ENCODE assay signal across 8 cellular contexts in genomic region chr5:96661841-96662724, GRCh38. TPM values are rescaled to one million over a fixed set of nuclear protein-coding genes. Genes with fewer than 3 reads are reported as not detected.
A peak's percentile ranks its signal among the peaks of the same experiment; 100 is the strongest.
DNase-seq lines count a peak whose midpoint lies in the region; ATAC-seq, FAIRE-seq and TF ChIP-seq lines count a peak whose summit lies in the region.

CAST (plus strand) TSS chr5:96662376; CDS start chr5:96662423, 47 bp downstream.

- peak within 1 kb of the TSS; percentile 99 for H3K27ac Mint-ChIP-seq in activated CD4-positive, alpha-beta T cell treated with anti-CD3 and anti-CD28 coated beads, Interleukin-2, amount 10 ng/mL, durations not matched to agents 24 days and 14 days

- peak within 1 kb of the TSS; percentile 67 for H3K9ac ChIP-seq in HepG2 (ENCODE audit: insufficient read depth, low read depth, low read length)

- peak in 1 of 2 experiments; percentile 42; a peak in 1 of 4 replicates for TF ChIP-seq POLR2A in HepG2 (IDR thresholded peaks at IDR 0.05; ENCODE audit: insufficient read depth in 1 of 2, low read depth in 2 of 2, low read length in 2 of 2)

- under 1% methylated on average over 17 of the region's 77 CpGs for WGBS in HepG2 (ENCODE audit: low lambda C conversion rate)

- ATAC-seq in HG02840 (IDR thresholded peaks at IDR 0.05; ENCODE audit: low FRiP score, unreplicated experiment) (peak; percentile 63), HepG2 (peak; percentile 90)

- H3K27me3 ChIP-seq in HepG2 (ENCODE audit: control insufficient read depth in 1 of 2, insufficient read depth in 2 of 2, low read length in 2 of 2): no peaks in the 10 kb centered on the region; a peak in 2 of 5 replicates

- CTCF ChIA-PET in HepG2 (lab: Yijun Ruan, JAX; ENCODE audit: low intra/inter-chr PET ratio, low total read pairs): no interaction called here

- no TSS peak for BruUV-seq in HepG2 (replicated peaks; lab: Mats Ljungman, UMichigan)

- H3K27me3 Mint-ChIP-seq in activated CD4-positive, alpha-beta T cell treated with anti-CD3 and anti-CD28 coated beads, Interleukin-2, amount 10 ng/mL, durations not matched to agents 24 days and 14 days: peaks cover 13% of the 10 kb centered on the region

- H4K20me1 ChIP-seq in HepG2 (ENCODE audit: insufficient read depth, low read length): 0 out of 2 replicates have a peak, but pooled peaks cover 3% of the 10 kb centered on the region

- TF ChIP-seq RAD21 in HepG2 (CRISPR knock-in tag; IDR thresholded peaks at IDR 0.05): no peak; the same call in 1 of the 2 replicates

- no peaks in the 10 kb centered on the region for H3K9me3 Mint-ChIP-seq in activated CD4-positive, alpha-beta T cell treated with anti-CD3 and anti-CD28 coated beads, Interleukin-2, amount 10 ng/mL, durations not matched to agents 24 days and 14 days

- H3K27ac ChIP-seq in coronary artery (peak within 1 kb of the TSS; percentile 99 to 100), HepG2 (ENCODE audit: extremely low read length, insufficient read depth, low read length) (peak within 1 kb of the TSS; percentile 59)

- H3K4me3 ChIP-seq in coronary artery (peak within 1 kb of the TSS; percentile 99), HepG2 (replicated peaks in 1 of 3; ENCODE audit: insufficient read depth in 1 of 3, low read depth in 2 of 3, low read length in 3 of 3) (peak within 1 kb of the TSS; percentile 87 to 94 (median 94))

- TF ChIP-seq EP300 in HepG2 (IDR thresholded peaks at IDR 0.05; ENCODE audit: low read depth in 2 of 2, low read length in 2 of 2) (no peak), HepG2 (CRISPR knock-in tag; IDR thresholded peaks at IDR 0.05; ENCODE audit: borderline replicate concordance) (no peak)

- peaks cover 51% of the 10 kb centered on the region for H3K4me1 Mint-ChIP-seq in activated CD4-positive, alpha-beta T cell treated with anti-CD3 and anti-CD28 coated beads, Interleukin-2, amount 10 ng/mL, durations not matched to agents 24 days and 14 days

- DNase-seq in NCI-H1417 (lab: John Stamatoyannopoulos, UW): peak; percentile 27 to 82 (median 50)
- no peak for DNase-seq in NCI-H1417 treated with DMSO at 0.1 percent for 48 hours (lab: John Stamatoyannopoulos, UW)
- DNase-seq in NCI-H2196 treated with DMSO at 0.1 percent for 48 hours (lab: John Stamatoyannopoulos, UW; ENCODE audit: unreplicated experiment): peak; percentile 17
- peak; percentile 95 for DNase-seq in activated CD4-positive, alpha-beta T cell treated with anti-CD3 and anti-CD28 coated beads, Interleukin-2, amount 10 ng/mL, durations not matched to agents 24 days and 14 days
- peak; percentile 99 for DNase-seq in coronary artery (ENCODE audit: low spot score)
- DNase-seq in HepG2 (ENCODE audit: low spot score): peak; percentile 84
- peak; percentile 80 for DNase-seq in stimulated activated CD4-positive, alpha-beta T cell treated with anti-CD3 and anti-CD28 coated beads, Interleukin-4, amount 100 ng/mL, for 24 hours

- FAIRE-seq in HepG2 (lab: Jason Lieb, UNC): no peak

- H3K4me2 ChIP-seq in HepG2 (ENCODE audit: low read depth, low read length): peak within 1 kb of the TSS; percentile 91

- H2AFZ ChIP-seq in HepG2 (ENCODE audit: low read length): peak within 1 kb of the TSS; percentile 62

- H3K4me3 Mint-ChIP-seq in activated CD4-positive, alpha-beta T cell treated with anti-CD3 and anti-CD28 coated beads, Interleukin-2, amount 10 ng/mL, durations not matched to agents 24 days and 14 days: peak within 1 kb of the TSS; percentile 99

- POLR2A ChIA-PET in HepG2 (lab: Yijun Ruan, JAX): interaction anchor here (0.8 to 1.6 kb wide), 5 partner anchors 9 to 1107 kb away, joined by 3 to 4 read pairs (median 3); partner anchors contain the start of genes ARSK and SKIC3

- intact Hi-C loops in activated CD4-positive, alpha-beta T cell treated with anti-CD3 and anti-CD28 coated beads, Interleukin-2, amount 10 ng/mL, durations not matched to agents 24 days and 14 days (cut with micrococcal nuclease): loop anchor here (1.0 to 5.0 kb wide), 11 partner anchors 41 to 1016 kb away; partner anchors contain the start of genes ELL2, ERAP1, ERAP2 and GLRX
- intact Hi-C loops in HepG2 (cut with micrococcal nuclease; ENCODE audit: unreplicated experiment): loop anchor here (2.0 to 10.0 kb wide), 3 partner anchors 40 to 317 kb away; no protein-coding TSS in a partner anchor

- TF ChIP-seq CTCF in coronary artery (IDR thresholded peaks at IDR 0.05): no peak
- no peak for TF ChIP-seq CTCF in HepG2 (CRISPR knock-in tag; IDR thresholded peaks at IDR 0.05)

- H3K36me3 ChIP-seq in HepG2 (replicated peaks in 1 of 2; ENCODE audit: control insufficient read depth in 1 of 2, insufficient read depth in 2 of 2, low read length in 2 of 2): no peaks in the 10 kb centered on the region

- H3K9me3 ChIP-seq in HepG2 (ENCODE audit: low read length): no peaks in the 10 kb centered on the region

- no peaks in the 10 kb centered on the region for H3K36me3 Mint-ChIP-seq in activated CD4-positive, alpha-beta T cell treated with anti-CD3 and anti-CD28 coated beads, Interleukin-2, amount 10 ng/mL, durations not matched to agents 24 days and 14 days (ENCODE audit: low read depth)

- in situ Hi-C loops in HepG2 (cut with HindIII; ENCODE audit: extremely low pct_ligation_motif_present, low pct_unique_long_range_greater_than_20kb): no loop called here

- peaks cover 28% of the 10 kb centered on the region for H3K4me1 ChIP-seq in HepG2 (ENCODE audit: insufficient read depth, low read length)

- H3K79me2 ChIP-seq in HepG2 (ENCODE audit: insufficient read depth, low read length): no peaks in the 10 kb centered on the region

TF ChIP-seq in HepG2, 621 proteins besides CTCF, POLR2A, EP300 and RAD21 (continues in another document):
- no peak for TF ChIP-seq BATF2 (CRISPR knock-in tag; IDR thresholded peaks at IDR 0.05)
- no peak for TF ChIP-seq ZNF781 (CRISPR knock-in tag; IDR thresholded peaks at IDR 0.05; ENCODE audit: borderline replicate concordance, not compliant biosample characterization)
- peak; percentile 40; the same call in 1 of the 2 replicates for TF ChIP-seq ZNF335 (CRISPR knock-in tag; IDR thresholded peaks at IDR 0.05)
- TF ChIP-seq HNRNPL (IDR thresholded peaks at IDR 0.05; ENCODE audit: low read depth, low read length): 0 out of 2 replicates have a peak, but pooled peaks have one; percentile 17
- TF ChIP-seq MEIS2 (CRISPR knock-in tag; IDR thresholded peaks at IDR 0.05): peak; percentile 50; the same call in 1 of the 2 replicates
- TF ChIP-seq MXD1 (CRISPR knock-in tag; IDR thresholded peaks at IDR 0.05): no peak; the same call in 1 of the 2 replicates
- no peak for TF ChIP-seq TGIF2 (CRISPR knock-in tag; IDR thresholded peaks at IDR 0.05)

RNA-seq across cellular contexts. Expression of gene CAST, which starts in this region (rescaled TPM):
- 99.3 and 104 TPM in 2 replicates for total RNA-seq in activated CD4-positive, alpha-beta T cell treated with anti-CD3 and anti-CD28 coated beads, Interleukin-2, amount 10 ng/mL, durations not matched to agents 24 days and 14 days
- total RNA-seq in HepG2 (2016; rRNA removed; fragmentation: Illumina TruSeq; extraction: Trizol): 67.6 and 87.8 TPM in 2 replicates
- 18.4 and 21.4 TPM in 2 replicates for total RNA-seq in HepG2 (2016; cell fraction: cytosol; rRNA removed; fragmentation: Illumina TruSeq; extraction: Trizol; ENCODE audit: low read depth)
- 66.7 and 88.4 TPM in 2 replicates for total RNA-seq in HepG2 (2016; cell fraction: insoluble cytoplasmic fraction; rRNA removed; fragmentation: Illumina TruSeq; extraction: Trizol)
- 52.5 and 53.1 TPM in 2 replicates for total RNA-seq in HepG2 (2016; cell fraction: membrane; rRNA removed; fragmentation: Illumina TruSeq; extraction: Trizol)
- total RNA-seq in HepG2 (2016; cell fraction: nucleus; rRNA removed; fragmentation: Illumina TruSeq; extraction: Trizol): 62.8 and 67.7 TPM in 2 replicates
- 35.2 and 42.1 TPM in 2 replicates for polyA plus RNA-seq in HepG2 (2011; rRNA removed)
- 22.7 and 32.6 TPM in 2 replicates for polyA plus RNA-seq in HepG2 (2011; cell fraction: cytosol; rRNA removed)
- 49.5 and 52.7 TPM in 2 replicates for polyA plus RNA-seq in HepG2 (2011; cell fraction: nucleus; rRNA removed)
- polyA plus RNA-seq in HepG2 (2012): 54.0 and 64.0 TPM in 2 replicates
- polyA plus RNA-seq in HepG2 (2016; cell fraction: cytosol; fragmentation: Illumina TruSeq; extraction: Trizol; ENCODE audit: low read depth): 24.3 and 25.3 TPM in 2 replicates
- 99.8 and 110 TPM in 2 replicates for polyA plus RNA-seq in HepG2 (2016; cell fraction: insoluble cytoplasmic fraction; fragmentation: Illumina TruSeq; extraction: Trizol; ENCODE audit: low read depth)
- 40.8 and 51.2 TPM in 2 replicates for polyA plus RNA-seq in HepG2 (2016; cell fraction: membrane; fragmentation: Illumina TruSeq; extraction: Trizol; ENCODE audit: low read depth)
- polyA plus RNA-seq in HepG2 (2016; cell fraction: nucleus; fragmentation: Illumina TruSeq; extraction: Trizol; ENCODE audit: insufficient read depth, low read depth): 65.5 and 67.5 TPM in 2 replicates
- polyA minus RNA-seq in HepG2 (2011; rRNA and poly(A)+ RNA removed; ENCODE audit: low replicate concordance): 12.4 and 53.4 TPM in 2 replicates
- polyA minus RNA-seq in HepG2 (2011; cell fraction: cytosol; rRNA and poly(A)+ RNA removed): 39.6 and 45.8 TPM in 2 replicates
- polyA minus RNA-seq in HepG2 (2011; cell fraction: nucleus; rRNA and poly(A)+ RNA removed): 166 and 175 TPM in 2 replicates
